Comparison of ENCODE assay signal across 8 cellular contexts in genomic region chr2:15636972-15637785, GRCh38. TPM values are rescaled to one million over a fixed set of nuclear protein-coding genes. Genes with fewer than 3 reads are reported as not detected.
DNase-seq lines count a peak whose midpoint lies in the region; ATAC-seq and TF ChIP-seq lines count a peak whose summit lies in the region.

No MANE protein-coding gene starts in this region.

- H3K27ac Mint-ChIP-seq in activated naive CD8-positive, alpha-beta T cell treated with anti-CD3 and anti-CD28 coated beads, Interleukin-2, amount 50 U/mL, for 24 hours: no peak overlapping the region

- peaks cover 28% of the 10 kb centered on the region for H3K36me3 Mint-ChIP-seq in activated naive CD8-positive, alpha-beta T cell treated with anti-CD3 and anti-CD28 coated beads, Interleukin-2, amount 50 U/mL, for 24 hours (ENCODE audit: low read depth)

- peaks cover 3% of the 10 kb centered on the region for H3K4me1 Mint-ChIP-seq in activated naive CD8-positive, alpha-beta T cell treated with anti-CD3 and anti-CD28 coated beads, Interleukin-2, amount 50 U/mL, for 24 hours

- H3K9me3 Mint-ChIP-seq in activated naive CD8-positive, alpha-beta T cell treated with anti-CD3 and anti-CD28 coated beads, Interleukin-2, amount 50 U/mL, for 24 hours: peaks cover 6% of the 10 kb centered on the region

- DNase-seq in GDM1 (lab: John Stamatoyannopoulos, UW): peak; percentile 35
- peak in 46 of 76 experiments; percentile 2 to 63 (median 28) for DNase-seq in HUDEP-2 (lab: John Stamatoyannopoulos, UW; ENCODE audit: unreplicated experiment in 76 of 76)
- peak; percentile 38 to 47 for DNase-seq in SHP77 (lab: John Stamatoyannopoulos, UW)
- peak; percentile 52 for DNase-seq in activated naive CD8-positive, alpha-beta T cell treated with anti-CD3 and anti-CD28 coated beads, Interleukin-2, amount 50 U/mL, for 24 hours
- DNase-seq in left cardiac atrium: peak; percentile 77
- DNase-seq in retinal pigment epithelial cell (ENCODE audit: low read depth): peak; percentile 66
- DNase-seq in mesenteric fat pad (ENCODE audit: low spot score): no peak

- TF ChIP-seq CTCF in retinal pigment epithelial cell (conservative IDR thresholded peaks at IDR 0.05; ENCODE audit: low read depth, low read length): peak; percentile 82

- ATAC-seq in GM21526 (IDR thresholded peaks at IDR 0.05; ENCODE audit: low FRiP score, unreplicated experiment): peak; percentile 90
- ATAC-seq in activated naive CD8-positive, alpha-beta T cell treated with anti-CD3 and anti-CD28 coated beads, Interleukin-2, amount 50 U/mL, for 24 hours: peak; percentile 85
- ATAC-seq in left cardiac atrium: peak; percentile 80 to 85

- H3K27me3 Mint-ChIP-seq in activated naive CD8-positive, alpha-beta T cell treated with anti-CD3 and anti-CD28 coated beads, Interleukin-2, amount 50 U/mL, for 24 hours: no peaks in the 10 kb centered on the region

- no peak overlapping the region for H3K4me3 Mint-ChIP-seq in activated naive CD8-positive, alpha-beta T cell treated with anti-CD3 and anti-CD28 coated beads, Interleukin-2, amount 50 U/mL, for 24 hours

- H3K4me3 ChIP-seq in retinal pigment epithelial cell (ENCODE audit: low read length): no peak overlapping the region

- intact Hi-C loops in left cardiac atrium (cut with DNase I): loop anchor here (2.0 to 10.0 kb wide), 6 partner anchors 278 to 970 kb away; no protein-coding TSS in a partner anchor

RNA-seq across cellular contexts. Expression of gene DDX1, which starts 45.5 kb away (rescaled TPM):
- total RNA-seq in left cardiac atrium (100 to 1,000 TPM in 1 of 2 donors, 10 to 100 TPM in 1; 94.5 to 122 TPM), mesenteric fat pad (90.9 TPM)
